ENCODE assay signal across 8 cellular contexts in genomic region chr2:199850250-199850717, GRCh38. TPM values are rescaled to one million over a fixed set of nuclear protein-coding genes. Genes with fewer than 3 reads are reported as not detected.
DNase-seq lines count a peak whose midpoint lies in the region; ATAC-seq, FAIRE-seq and TF ChIP-seq lines count a peak whose summit lies in the region.

No MANE protein-coding gene starts in this region.

- no peak overlapping the region for H3K27ac Mint-ChIP-seq in activated T-helper 17 cell treated with anti-CD3 and anti-CD28 coated beads, Interleukin-2, amount 50 U/mL, for 72 hours

- H3K9me3 Mint-ChIP-seq in activated T-helper 17 cell treated with anti-CD3 and anti-CD28 coated beads, Interleukin-2, amount 50 U/mL, for 72 hours: no peaks in the 10 kb centered on the region

- H4K20me1 ChIP-seq in keratinocyte (ENCODE audit: control insufficient read depth, extremely low read depth, insufficient read depth, low read length): no peaks in the 10 kb centered on the region

- ATAC-seq in activated T-helper 17 cell treated with anti-CD3 and anti-CD28 coated beads, Interleukin-2, amount 50 U/mL, for 72 hours (replicated peaks): no peak
- ATAC-seq in HG03280 (IDR thresholded peaks at IDR 0.05; ENCODE audit: unreplicated experiment) (no peak), GM18520 (IDR thresholded peaks at IDR 0.05; ENCODE audit: unreplicated experiment) (no peak)

- FAIRE-seq in keratinocyte (lab: Jason Lieb, UNC): no peak

- peak overlapping the region; percentile 68 for H3K9ac ChIP-seq in keratinocyte (ENCODE audit: control insufficient read depth, extremely low read depth, insufficient read depth, low read length)
- peak overlapping the region in 2 of 5 donors; percentile 75 to 79 for H3K9ac ChIP-seq in subcutaneous abdominal adipose tissue (ENCODE audit: low read length in 5 of 5)

- no peaks in the 10 kb centered on the region for H3K9me1 ChIP-seq in keratinocyte (ENCODE audit: control insufficient read depth, extremely low read depth, insufficient read depth, low read length)

- dilution Hi-C loops in keratinocyte (cut with MboI; ENCODE audit: extremely low pct_ligation_motif_present, low sequenced_read_pairs): no loop called here

- H3K9me3 ChIP-seq in keratinocyte (ENCODE audit: control insufficient read depth, low read depth, low read length): no peaks in the 10 kb centered on the region
- no peaks in the 10 kb centered on the region for H3K9me3 ChIP-seq in subcutaneous abdominal adipose tissue (ENCODE audit: control insufficient read depth in 5 of 5, low read length in 5 of 5)

- H3K36me3 ChIP-seq in keratinocyte (ENCODE audit: control insufficient read depth in 2 of 2, extremely low read depth in 1 of 2, insufficient read depth in 2 of 2, low read length in 2 of 2): no peaks in the 10 kb centered on the region
- no peaks in the 10 kb centered on the region for H3K36me3 ChIP-seq in subcutaneous abdominal adipose tissue (ENCODE audit: control insufficient read depth in 5 of 5, insufficient read depth in 5 of 5, low read length in 5 of 5)

- no peaks in the 10 kb centered on the region for H3K36me3 Mint-ChIP-seq in activated T-helper 17 cell treated with anti-CD3 and anti-CD28 coated beads, Interleukin-2, amount 50 U/mL, for 72 hours (ENCODE audit: low read depth)

- peak overlapping the region; percentile 90 for H2AFZ ChIP-seq in keratinocyte (ENCODE audit: control insufficient read depth, low read length)

- H3K4me3 ChIP-seq in keratinocyte (ENCODE audit: control insufficient read depth in 2 of 3, extremely low read depth in 1 of 3, insufficient read depth in 2 of 3, low read depth in 1 of 3, low read length in 3 of 3): peak overlapping the region; percentile 52 to 76 (median 73)
- peak overlapping the region; percentile 67 to 88 (median 76) for H3K4me3 ChIP-seq in subcutaneous abdominal adipose tissue (ENCODE audit: low read depth in 1 of 5, low read length in 5 of 5)

- in situ Hi-C loops in GM13976 (cut with MboI; ENCODE audit: low sequenced_read_pairs, unreplicated experiment): no loop called here

- H3K4me1 ChIP-seq in keratinocyte (ENCODE audit: control insufficient read depth, extremely low read depth, insufficient read depth, low read length) (peaks cover 6% of the 10 kb centered on the region), subcutaneous abdominal adipose tissue (ENCODE audit: control insufficient read depth in 5 of 5, insufficient read depth in 5 of 5, low read length in 5 of 5) (peaks cover 3 to 14% (median 6%) of the 10 kb centered on the region in 5 donors)

- H3K27me3 ChIP-seq in keratinocyte (ENCODE audit: control insufficient read depth, extremely low read depth, insufficient read depth, low read length): no peaks in the 10 kb centered on the region
- no peaks in the 10 kb centered on the region for H3K27me3 ChIP-seq in subcutaneous abdominal adipose tissue (ENCODE audit: control insufficient read depth in 5 of 5, insufficient read depth in 4 of 5, low read length in 5 of 5)

- H3K79me2 ChIP-seq in keratinocyte (ENCODE audit: control insufficient read depth, insufficient read depth, low read length): no peaks in the 10 kb centered on the region

- TF ChIP-seq CTCF in keratinocyte (optimal IDR thresholded peaks at IDR 0.05 in 1 of 3, IDR thresholded peaks at IDR 0.05 in 1 of 3, conservative IDR thresholded peaks at IDR 0.05 in 1 of 3; ENCODE audit: extremely low read depth in 1 of 3, insufficient read depth in 2 of 3, low read length in 3 of 3) (no peak), GM13976 (IDR thresholded peaks at IDR 0.05; ENCODE audit: borderline replicate concordance, control extremely low read depth, extremely low read depth, insufficient read depth, missing control alignments) (no peak)

- no peaks in the 10 kb centered on the region for H3K4me1 Mint-ChIP-seq in activated T-helper 17 cell treated with anti-CD3 and anti-CD28 coated beads, Interleukin-2, amount 50 U/mL, for 72 hours

- no peak overlapping the region for H3K27ac ChIP-seq in keratinocyte (ENCODE audit: control insufficient read depth, insufficient read depth, low read length)
- no peak overlapping the region for H3K27ac ChIP-seq in subcutaneous abdominal adipose tissue (ENCODE audit: low read depth, low read length)

- DNase-seq in NCI-H1417 (lab: John Stamatoyannopoulos, UW) (peak in 2 of 3 experiments; percentile 41 to 66), NCI-H1417 treated with DMSO at 0.1 percent for 48 hours (lab: John Stamatoyannopoulos, UW) (no peak), keratinocyte (ENCODE audit: low read depth, low spot score) (no peak), GM13976 (ENCODE audit: low spot score) (no peak)

- H3K4me2 ChIP-seq in keratinocyte (ENCODE audit: control insufficient read depth, extremely low read depth, insufficient read depth, low read depth, low read length): peak overlapping the region; percentile 97

- peak overlapping the region; percentile 58 for H3K4me3 Mint-ChIP-seq in activated T-helper 17 cell treated with anti-CD3 and anti-CD28 coated beads, Interleukin-2, amount 50 U/mL, for 72 hours

- H3K27me3 Mint-ChIP-seq in activated T-helper 17 cell treated with anti-CD3 and anti-CD28 coated beads, Interleukin-2, amount 50 U/mL, for 72 hours: no peaks in the 10 kb centered on the region

RNA-seq across cellular contexts. Expression of gene FTCDNL1, which starts 0.7 kb away (rescaled TPM):
- 1 to 10 TPM; 1.3 to 2.4 TPM for total RNA-seq in activated T-helper 17 cell treated with anti-CD3 and anti-CD28 coated beads, Interleukin-2, amount 50 U/mL, for 72 hours
- 0.90 to 1.1 TPM (median 0.96 TPM) in 3 replicates for polyA plus RNA-seq in keratinocyte
- 2.7 TPM for polyA plus RNA-seq in keratinocyte (2011; ENCODE audit: low read depth)
- 1.3 and 1.6 TPM in 2 replicates for polyA plus RNA-seq in keratinocyte (2011; cell fraction: cytosol; rRNA removed)
- 0.40 and 0.89 TPM in 2 replicates for polyA plus RNA-seq in keratinocyte (2011; cell fraction: nucleus; rRNA removed)
- 1.2 and 1.9 TPM in 2 replicates for polyA plus RNA-seq in keratinocyte (2012; ENCODE audit: low replicate concordance)
- 1.2 to 1.3 TPM in 2 of 3 replicates, not detected in the other for polyA minus RNA-seq in keratinocyte
- polyA minus RNA-seq in keratinocyte (2011; cell fraction: cytosol; rRNA and poly(A)+ RNA removed): 3.3 TPM
- polyA minus RNA-seq in keratinocyte (2011; cell fraction: nucleus; rRNA and poly(A)+ RNA removed): 0.84 and 1.2 TPM in 2 replicates

Comparison
In these comparisons a context has a peak if more than half of its experiments do, and no peak if none do; other contexts are left out.
1. DNase-seq: peak in NCI-H1417 (2 of 3); none in NCI-H1417 treated with DMSO at 0.1 percent for 48 hours (single experiment), keratinocyte (single experiment) and GM13976 (single experiment).